Comparison of ENCODE assay signal across 2 cellular contexts in the genomic region with DNA sequence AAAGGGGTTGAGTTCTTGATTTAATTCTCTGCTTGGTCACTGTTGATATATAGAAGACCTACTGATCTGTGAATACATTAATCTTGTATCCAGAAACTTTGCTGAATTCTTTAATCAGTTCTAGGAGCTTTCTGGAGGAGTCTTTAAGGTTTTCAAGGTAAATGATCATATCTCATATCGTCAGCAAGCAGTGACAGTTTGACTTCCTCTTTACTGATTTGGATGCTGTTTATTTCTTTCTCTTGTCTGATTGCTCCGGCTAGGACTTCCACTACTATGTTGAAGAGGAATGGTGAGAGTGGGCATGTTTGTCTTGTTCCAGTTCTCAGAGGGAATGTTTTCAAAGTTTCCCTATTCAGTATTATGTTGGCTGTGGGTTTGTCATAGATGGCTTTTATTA. TPM values are rescaled to one million over a fixed set of nuclear protein-coding genes. Genes with fewer than 3 reads are reported as not detected.
"Had no signal": no experiment of that assay in that cellular context is flagged by ENCODE, and none has a peak within 500 bp of the region (broad histone marks: within the 10 kb centered on the region; RNA-seq: fewer than 3 reads in every experiment).

No MANE protein-coding gene starts in this region.

RNA-seq across cellular contexts. Expression of gene SHC4, which starts 54.4 kb away (rescaled TPM):
- total RNA-seq: esophagus mucosa, mesenteric fat pad had no signal
